In the genomic region with DNA sequence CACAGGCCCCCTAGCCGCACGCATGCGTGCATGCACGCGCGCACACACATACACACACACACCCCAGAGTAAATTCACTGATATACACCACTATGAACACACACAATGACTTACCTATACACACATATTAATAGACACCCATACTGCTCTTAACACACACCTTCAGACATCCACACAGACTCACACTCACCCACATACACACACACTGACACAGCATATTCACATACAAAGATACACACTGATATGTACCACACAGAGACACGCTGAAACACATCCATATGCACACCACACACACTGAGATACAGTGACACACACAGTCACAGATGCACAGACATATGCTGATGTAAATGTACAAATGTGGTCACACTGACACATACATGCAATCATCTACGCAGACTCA, we compare ENCODE assay signal across 1 cellular context.
TF ChIP-seq lines count a peak whose summit lies in the region.

No MANE protein-coding gene starts in this region.

TF ChIP-seq in GM12878, 131 proteins besides CTCF, POLR2A, EP300 and RAD21:
- TF ChIP-seq, protein P1, sequence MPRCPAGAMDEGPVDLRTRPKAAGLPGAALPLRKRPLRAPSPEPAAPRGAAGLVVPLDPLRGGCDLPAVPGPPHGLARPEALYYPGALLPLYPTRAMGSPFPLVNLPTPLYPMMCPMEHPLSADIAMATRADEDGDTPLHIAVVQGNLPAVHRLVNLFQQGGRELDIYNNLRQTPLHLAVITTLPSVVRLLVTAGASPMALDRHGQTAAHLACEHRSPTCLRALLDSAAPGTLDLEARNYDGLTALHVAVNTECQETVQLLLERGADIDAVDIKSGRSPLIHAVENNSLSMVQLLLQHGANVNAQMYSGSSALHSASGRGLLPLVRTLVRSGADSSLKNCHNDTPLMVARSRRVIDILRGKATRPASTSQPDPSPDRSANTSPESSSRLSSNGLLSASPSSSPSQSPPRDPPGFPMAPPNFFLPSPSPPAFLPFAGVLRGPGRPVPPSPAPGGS (IDR thresholded peaks at IDR 0.05; ENCODE audit: borderline replicate concordance, insufficient read depth, low read depth, low read length, poor library complexity, severe bottlenecking) = peak; percentile 36
- TF ChIP-seq, protein P2, sequence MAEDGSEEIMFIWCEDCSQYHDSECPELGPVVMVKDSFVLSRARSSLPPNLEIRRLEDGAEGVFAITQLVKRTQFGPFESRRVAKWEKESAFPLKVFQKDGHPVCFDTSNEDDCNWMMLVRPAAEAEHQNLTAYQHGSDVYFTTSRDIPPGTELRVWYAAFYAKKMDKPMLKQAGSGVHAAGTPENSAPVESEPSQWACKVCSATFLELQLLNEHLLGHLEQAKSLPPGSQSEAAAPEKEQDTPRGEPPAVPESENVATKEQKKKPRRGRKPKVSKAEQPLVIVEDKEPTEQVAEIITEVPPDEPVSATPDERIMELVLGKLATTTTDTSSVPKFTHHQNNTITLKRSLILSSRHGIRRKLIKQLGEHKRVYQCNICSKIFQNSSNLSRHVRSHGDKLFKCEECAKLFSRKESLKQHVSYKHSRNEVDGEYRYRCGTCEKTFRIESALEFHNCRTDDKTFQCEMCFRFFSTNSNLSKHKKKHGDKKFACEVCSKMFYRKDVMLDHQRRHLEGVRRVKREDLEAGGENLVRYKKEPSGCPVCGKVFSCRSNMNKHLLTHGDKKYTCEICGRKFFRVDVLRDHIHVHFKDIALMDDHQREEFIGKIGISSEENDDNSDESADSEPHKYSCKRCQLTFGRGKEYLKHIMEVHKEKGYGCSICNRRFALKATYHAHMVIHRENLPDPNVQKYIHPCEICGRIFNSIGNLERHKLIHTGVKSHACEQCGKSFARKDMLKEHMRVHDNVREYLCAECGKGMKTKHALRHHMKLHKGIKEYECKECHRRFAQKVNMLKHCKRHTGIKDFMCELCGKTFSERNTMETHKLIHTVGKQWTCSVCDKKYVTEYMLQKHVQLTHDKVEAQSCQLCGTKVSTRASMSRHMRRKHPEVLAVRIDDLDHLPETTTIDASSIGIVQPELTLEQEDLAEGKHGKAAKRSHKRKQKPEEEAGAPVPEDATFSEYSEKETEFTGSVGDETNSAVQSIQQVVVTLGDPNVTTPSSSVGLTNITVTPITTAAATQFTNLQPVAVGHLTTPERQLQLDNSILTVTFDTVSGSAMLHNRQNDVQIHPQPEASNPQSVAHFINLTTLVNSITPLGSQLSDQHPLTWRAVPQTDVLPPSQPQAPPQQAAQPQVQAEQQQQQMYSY (CRISPR knock-in tag; IDR thresholded peaks at IDR 0.05) = no peak
- TF ChIP-seq, protein P3, sequence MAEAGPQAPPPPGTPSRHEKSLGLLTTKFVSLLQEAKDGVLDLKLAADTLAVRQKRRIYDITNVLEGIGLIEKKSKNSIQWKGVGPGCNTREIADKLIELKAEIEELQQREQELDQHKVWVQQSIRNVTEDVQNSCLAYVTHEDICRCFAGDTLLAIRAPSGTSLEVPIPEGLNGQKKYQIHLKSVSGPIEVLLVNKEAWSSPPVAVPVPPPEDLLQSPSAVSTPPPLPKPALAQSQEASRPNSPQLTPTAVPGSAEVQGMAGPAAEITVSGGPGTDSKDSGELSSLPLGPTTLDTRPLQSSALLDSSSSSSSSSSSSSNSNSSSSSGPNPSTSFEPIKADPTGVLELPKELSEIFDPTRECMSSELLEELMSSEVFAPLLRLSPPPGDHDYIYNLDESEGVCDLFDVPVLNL (IDR thresholded peaks at IDR 0.05; ENCODE audit: low read depth, low read length) = no peak
